Comparison of ENCODE assay signal across 15 cellular contexts in the genomic region with DNA sequence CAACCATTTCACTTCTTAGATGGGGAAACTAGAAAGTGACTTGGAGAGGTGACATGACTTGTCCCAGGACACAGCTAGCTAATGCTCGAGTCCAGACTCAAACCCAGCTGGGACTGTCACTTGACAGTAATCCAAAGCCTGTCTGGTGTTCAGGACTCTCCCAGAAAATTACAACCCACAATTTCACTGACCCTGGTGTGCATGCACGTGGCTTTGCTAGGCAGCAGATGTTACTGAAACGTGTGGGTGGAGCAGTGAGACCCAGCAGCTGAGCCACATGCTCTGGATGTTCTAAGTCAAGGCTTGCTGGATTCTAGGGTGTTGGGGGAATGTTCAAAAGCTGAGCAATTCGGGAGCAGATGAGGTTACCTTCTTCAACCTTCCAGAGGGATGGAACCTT.
A peak's percentile ranks its signal among the peaks of the same experiment; 100 is the strongest.
DNase-seq lines count a peak whose midpoint lies in the region; ATAC-seq and TF ChIP-seq lines count a peak whose summit lies in the region.
"Had no signal": no experiment of that assay in that cellular context is flagged by ENCODE, and none has a peak within 500 bp of the region (broad histone marks: within the 10 kb centered on the region; RNA-seq: fewer than 3 reads in every experiment).

No MANE protein-coding gene starts in this region.

- H3K27ac Mint-ChIP-seq in GM23338, result peak overlapping the region; percentile 69
- no peak overlapping the region for H3K27ac Mint-ChIP-seq in T-helper 17 cell
- H3K27ac Mint-ChIP-seq: B cell; CD4-positive, alpha-beta T cell; HFFc6 had no signal

- H3K27me3 Mint-ChIP-seq in GM23338 (ENCODE audit: insufficient read depth, low read depth, poor library complexity) (peaks cover 11% of the 10 kb centered on the region), T-helper 17 cell (no peaks in the 10 kb centered on the region)

- no peak overlapping the region for H3K4me3 ChIP-seq in GM23338
- no peak overlapping the region for H3K4me3 ChIP-seq in WERI-Rb-1 (ENCODE audit: low read depth, low read length)

- H3K36me3 Mint-ChIP-seq in GM23338 (ENCODE audit: low read depth), result no peaks in the 10 kb centered on the region; the same call in 2 of the 3 replicates
- H3K36me3 Mint-ChIP-seq in T-helper 17 cell (ENCODE audit: low read depth), result no peaks in the 10 kb centered on the region

- ATAC-seq in GM23338 (no peak), T-helper 17 cell (no peak)

- H3K4me3 Mint-ChIP-seq in GM23338 (no peak overlapping the region), T-helper 17 cell (no peak overlapping the region)
- H3K4me3 Mint-ChIP-seq: B cell; CD4-positive, alpha-beta T cell; HFFc6 had no signal

- no peaks in the 10 kb centered on the region for H3K27me3 ChIP-seq in GM23338 (ENCODE audit: insufficient read depth)
- H3K27me3 ChIP-seq in WERI-Rb-1 (ENCODE audit: insufficient read depth, low read depth, severe bottlenecking), result no peaks in the 10 kb centered on the region

- H3K4me2 ChIP-seq in GM23338, result no peak overlapping the region

- H4K20me1 ChIP-seq in GM23338 (replicated peaks; ENCODE audit: insufficient read depth), result no peaks in the 10 kb centered on the region

- no peak overlapping the region for H3K27ac ChIP-seq in GM23338 (ENCODE audit: low read depth)
- H3K27ac ChIP-seq in WERI-Rb-1, result no peak overlapping the region

- H3K9me3 Mint-ChIP-seq in GM23338, result no peaks in the 10 kb centered on the region

- no peak for DNase-seq in GM23338 (ENCODE audit: low spot score)
- peak; percentile 21 for DNase-seq in NCI-H524 treated with DMSO at 0.1 percent for 48 hours (lab: John Stamatoyannopoulos, UW)
- DNase-seq in WERI-Rb-1, result peak; percentile 69
- peak; percentile 33 for DNase-seq in occipital lobe (lab: John Stamatoyannopoulos, UW)
- no peak for DNase-seq in NCI-H187 treated with DMSO at 0.1 percent for 48 hours (lab: John Stamatoyannopoulos, UW)
- no peak for DNase-seq in NCI-H1436 (lab: John Stamatoyannopoulos, UW)
- no peak for DNase-seq in T-helper 17 cell
- DNase-seq: C1 segment of cervical spinal cord; Calu3; CD4-positive, alpha-beta T cell; DMS 273 treated with DMSO at 0.1 percent for 48 hours; GOT3; HCEC 1CT; HFFc6 had no signal

- H3K4me1 ChIP-seq in GM23338 (ENCODE audit: insufficient read depth), result peaks cover 72% of the 10 kb centered on the region

- H3K79me2 ChIP-seq in GM23338 (replicated peaks; ENCODE audit: insufficient read depth), result no peaks in the 10 kb centered on the region

- H3K9me2 ChIP-seq in GM23338 (ENCODE audit: insufficient read depth), result no peaks in the 10 kb centered on the region

- TF ChIP-seq CTCF in GM23338 (conservative IDR thresholded peaks at IDR 0.05; ENCODE audit: low read depth in 2 of 2) (no peak), WERI-Rb-1 (IDR thresholded peaks at IDR 0.05; ENCODE audit: low read depth, low read length) (no peak)

- H3K9me3 ChIP-seq in WERI-Rb-1 (ENCODE audit: severe bottlenecking), result no peaks in the 10 kb centered on the region
- no peaks in the 10 kb centered on the region for H3K9me3 ChIP-seq in T-helper 17 cell (ENCODE audit: control insufficient read depth, low read length, poor library complexity, severe bottlenecking)

- no peak overlapping the region for H2AFZ ChIP-seq in GM23338

- H3K36me3 ChIP-seq in GM23338 (ENCODE audit: insufficient read depth) (no peaks in the 10 kb centered on the region), WERI-Rb-1 (no peaks in the 10 kb centered on the region)

- no peaks in the 10 kb centered on the region for H3F3A ChIP-seq in GM23338 (replicated peaks; ENCODE audit: low read depth)

- H3K4me1 Mint-ChIP-seq in GM23338 (peaks cover 85% of the 10 kb centered on the region), T-helper 17 cell (no peaks in the 10 kb centered on the region)
- H3K4me1 Mint-ChIP-seq: B cell had no signal

TF ChIP-seq in GM23338, 12 proteins besides CTCF, POLR2A, EP300 and RAD21 (continues in another document):
- TF ChIP-seq ZNF331 (CRISPR knock-in tag; IDR thresholded peaks at IDR 0.05; ENCODE audit: low read depth) (no peak), EZH2phosphoT487 (IDR thresholded peaks at IDR 0.05; ENCODE audit: unreplicated experiment) (no peak), NANOG (IDR thresholded peaks at IDR 0.05; ENCODE audit: borderline replicate concordance) (no peak)
- TF ChIP-seq, protein P1, sequence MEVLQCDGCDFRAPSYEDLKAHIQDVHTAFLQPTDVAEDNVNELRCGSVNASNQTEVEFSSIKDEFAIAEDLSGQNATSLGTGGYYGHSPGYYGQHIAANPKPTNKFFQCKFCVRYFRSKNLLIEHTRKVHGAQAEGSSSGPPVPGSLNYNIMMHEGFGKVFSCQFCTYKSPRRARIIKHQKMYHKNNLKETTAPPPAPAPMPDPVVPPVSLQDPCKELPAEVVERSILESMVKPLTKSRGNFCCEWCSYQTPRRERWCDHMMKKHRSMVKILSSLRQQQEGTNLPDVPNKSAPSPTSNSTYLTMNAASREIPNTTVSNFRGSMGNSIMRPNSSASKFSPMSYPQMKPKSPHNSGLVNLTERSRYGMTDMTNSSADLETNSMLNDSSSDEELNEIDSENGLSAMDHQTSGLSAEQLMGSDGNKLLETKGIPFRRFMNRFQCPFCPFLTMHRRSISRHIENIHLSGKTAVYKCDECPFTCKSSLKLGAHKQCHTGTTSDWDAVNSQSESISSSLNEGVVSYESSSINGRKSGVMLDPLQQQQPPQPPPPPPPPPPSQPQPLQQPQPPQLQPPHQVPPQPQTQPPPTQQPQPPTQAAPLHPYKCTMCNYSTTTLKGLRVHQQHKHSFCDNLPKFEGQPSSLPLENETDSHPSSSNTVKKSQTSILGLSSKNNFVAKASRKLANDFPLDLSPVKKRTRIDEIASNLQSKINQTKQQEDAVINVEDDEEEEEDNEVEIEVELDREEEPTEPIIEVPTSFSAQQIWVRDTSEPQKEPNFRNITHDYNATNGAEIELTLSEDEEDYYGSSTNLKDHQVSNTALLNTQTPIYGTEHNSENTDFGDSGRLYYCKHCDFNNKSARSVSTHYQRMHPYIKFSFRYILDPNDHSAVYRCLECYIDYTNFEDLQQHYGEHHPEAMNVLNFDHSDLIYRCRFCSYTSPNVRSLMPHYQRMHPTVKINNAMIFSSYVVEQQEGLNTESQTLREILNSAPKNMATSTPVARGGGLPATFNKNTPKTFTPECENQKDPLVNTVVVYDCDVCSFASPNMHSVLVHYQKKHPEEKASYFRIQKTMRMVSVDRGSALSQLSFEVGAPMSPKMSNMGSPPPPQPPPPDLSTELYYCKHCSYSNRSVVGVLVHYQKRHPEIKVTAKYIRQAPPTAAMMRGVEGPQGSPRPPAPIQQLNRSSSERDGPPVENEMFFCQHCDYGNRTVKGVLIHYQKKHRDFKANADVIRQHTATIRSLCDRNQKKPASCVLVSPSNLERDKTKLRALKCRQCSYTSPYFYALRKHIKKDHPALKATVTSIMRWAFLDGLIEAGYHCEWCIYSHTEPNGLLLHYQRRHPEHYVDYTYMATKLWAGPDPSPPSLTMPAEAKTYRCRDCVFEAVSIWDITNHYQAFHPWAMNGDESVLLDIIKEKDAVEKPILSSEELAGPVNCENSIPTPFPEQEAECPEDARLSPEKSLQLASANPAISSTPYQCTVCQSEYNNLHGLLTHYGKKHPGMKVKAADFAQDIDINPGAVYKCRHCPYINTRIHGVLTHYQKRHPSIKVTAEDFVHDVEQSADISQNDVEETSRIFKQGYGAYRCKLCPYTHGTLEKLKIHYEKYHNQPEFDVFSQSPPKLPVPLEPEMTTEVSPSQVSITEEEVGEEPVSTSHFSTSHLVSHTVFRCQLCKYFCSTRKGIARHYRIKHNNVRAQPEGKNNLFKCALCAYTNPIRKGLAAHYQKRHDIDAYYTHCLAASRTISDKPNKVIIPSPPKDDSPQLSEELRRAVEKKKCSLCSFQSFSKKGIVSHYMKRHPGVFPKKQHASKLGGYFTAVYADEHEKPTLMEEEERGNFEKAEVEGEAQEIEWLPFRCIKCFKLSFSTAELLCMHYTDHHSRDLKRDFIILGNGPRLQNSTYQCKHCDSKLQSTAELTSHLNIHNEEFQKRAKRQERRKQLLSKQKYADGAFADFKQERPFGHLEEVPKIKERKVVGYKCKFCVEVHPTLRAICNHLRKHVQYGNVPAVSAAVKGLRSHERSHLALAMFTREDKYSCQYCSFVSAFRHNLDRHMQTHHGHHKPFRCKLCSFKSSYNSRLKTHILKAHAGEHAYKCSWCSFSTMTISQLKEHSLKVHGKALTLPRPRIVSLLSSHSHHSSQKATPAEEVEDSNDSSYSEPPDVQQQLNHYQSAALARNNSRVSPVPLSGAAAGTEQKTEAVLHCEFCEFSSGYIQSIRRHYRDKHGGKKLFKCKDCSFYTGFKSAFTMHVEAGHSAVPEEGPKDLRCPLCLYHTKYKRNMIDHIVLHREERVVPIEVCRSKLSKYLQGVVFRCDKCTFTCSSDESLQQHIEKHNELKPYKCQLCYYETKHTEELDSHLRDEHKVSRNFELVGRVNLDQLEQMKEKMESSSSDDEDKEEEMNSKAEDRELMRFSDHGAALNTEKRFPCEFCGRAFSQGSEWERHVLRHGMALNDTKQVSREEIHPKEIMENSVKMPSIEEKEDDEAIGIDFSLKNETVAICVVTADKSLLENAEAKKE (CRISPR knock-in tag; IDR thresholded peaks at IDR 0.05), result no peak
- TF ChIP-seq, protein P2, sequence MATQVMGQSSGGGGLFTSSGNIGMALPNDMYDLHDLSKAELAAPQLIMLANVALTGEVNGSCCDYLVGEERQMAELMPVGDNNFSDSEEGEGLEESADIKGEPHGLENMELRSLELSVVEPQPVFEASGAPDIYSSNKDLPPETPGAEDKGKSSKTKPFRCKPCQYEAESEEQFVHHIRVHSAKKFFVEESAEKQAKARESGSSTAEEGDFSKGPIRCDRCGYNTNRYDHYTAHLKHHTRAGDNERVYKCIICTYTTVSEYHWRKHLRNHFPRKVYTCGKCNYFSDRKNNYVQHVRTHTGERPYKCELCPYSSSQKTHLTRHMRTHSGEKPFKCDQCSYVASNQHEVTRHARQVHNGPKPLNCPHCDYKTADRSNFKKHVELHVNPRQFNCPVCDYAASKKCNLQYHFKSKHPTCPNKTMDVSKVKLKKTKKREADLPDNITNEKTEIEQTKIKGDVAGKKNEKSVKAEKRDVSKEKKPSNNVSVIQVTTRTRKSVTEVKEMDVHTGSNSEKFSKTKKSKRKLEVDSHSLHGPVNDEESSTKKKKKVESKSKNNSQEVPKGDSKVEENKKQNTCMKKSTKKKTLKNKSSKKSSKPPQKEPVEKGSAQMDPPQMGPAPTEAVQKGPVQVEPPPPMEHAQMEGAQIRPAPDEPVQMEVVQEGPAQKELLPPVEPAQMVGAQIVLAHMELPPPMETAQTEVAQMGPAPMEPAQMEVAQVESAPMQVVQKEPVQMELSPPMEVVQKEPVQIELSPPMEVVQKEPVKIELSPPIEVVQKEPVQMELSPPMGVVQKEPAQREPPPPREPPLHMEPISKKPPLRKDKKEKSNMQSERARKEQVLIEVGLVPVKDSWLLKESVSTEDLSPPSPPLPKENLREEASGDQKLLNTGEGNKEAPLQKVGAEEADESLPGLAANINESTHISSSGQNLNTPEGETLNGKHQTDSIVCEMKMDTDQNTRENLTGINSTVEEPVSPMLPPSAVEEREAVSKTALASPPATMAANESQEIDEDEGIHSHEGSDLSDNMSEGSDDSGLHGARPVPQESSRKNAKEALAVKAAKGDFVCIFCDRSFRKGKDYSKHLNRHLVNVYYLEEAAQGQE (IDR thresholded peaks at IDR 0.05; ENCODE audit: unreplicated experiment), result no peak

Comparison
In these comparisons a context has a peak if more than half of its experiments do, and no peak if none do; other contexts are left out.
1. DNase-seq: peak in NCI-H524 treated with DMSO at 0.1 percent for 48 hours (single experiment), WERI-Rb-1 (single experiment) and occipital lobe (single experiment); none in GM23338 (single experiment), NCI-H187 treated with DMSO at 0.1 percent for 48 hours (single experiment), NCI-H1436 (single experiment) and T-helper 17 cell (0 of 3).